Comparison of ENCODE assay signal across 27 cellular contexts in the genomic region with DNA sequence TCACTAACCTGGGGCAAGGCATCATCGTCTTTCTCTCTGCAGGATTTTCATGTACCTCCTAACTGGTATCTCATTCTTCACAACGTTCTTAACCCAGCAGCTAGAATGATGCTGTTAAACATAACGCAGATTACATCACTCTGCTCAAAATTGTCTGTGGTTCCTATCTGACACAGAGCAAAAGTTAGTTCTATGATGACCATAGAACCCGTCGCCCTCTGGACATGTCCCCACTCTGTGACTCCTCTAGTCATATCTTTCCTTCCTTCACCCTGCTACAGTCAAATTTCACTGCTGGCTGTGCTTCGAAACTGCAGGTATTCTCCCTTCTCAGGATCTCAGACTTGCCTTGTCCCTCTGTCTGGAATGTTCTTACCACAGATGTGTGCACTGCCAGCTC.
"Had no signal": no experiment of that assay in that cellular context is flagged by ENCODE, and none has a peak within 500 bp of the region (broad histone marks: within the 10 kb centered on the region; RNA-seq: fewer than 3 reads in every experiment).

No MANE protein-coding gene starts in this region.

- H3K9ac ChIP-seq: neural progenitor cell, parathyroid adenoma had no signal

- H3K4me2 ChIP-seq: neural progenitor cell had no signal

- H2AFZ ChIP-seq: neural progenitor cell, parathyroid adenoma had no signal

- H3K4me1 ChIP-seq: lower lobe of right lung, neural progenitor cell, psoas muscle, upper lobe of right lung had no signal

- H3K4me1 Mint-ChIP-seq: central memory CD8-positive, alpha-beta T cell; endodermal cell; natural killer cell; neural progenitor cell; WTC11 had no signal

- DNase-seq: activated CD4-positive, alpha-beta T cell treated with anti-CD3 and anti-CD28 coated beads for 1 hour; activated CD4-positive, alpha-beta T cell treated with anti-CD3 and anti-CD28 coated beads, Interleukin-2, amount 50 U/mL, for 1 hour; activated CD8-positive, alpha-beta memory T cell treated with anti-CD3 and anti-CD28 coated beads, Interleukin-2, amount 10 ng/mL, durations not matched to agents 7 days and 5 days; activated CD8-positive, alpha-beta T cell treated with anti-CD3 and anti-CD28 coated beads, Interleukin-2, amount 10 ng/mL, durations not matched to agents 7 days and 5 days; activated T-cell treated with anti-CD3 and anti-CD28 coated beads, Interleukin-2, amount 50 U/mL, for 48 hours; endodermal cell; foreskin keratinocyte; heart right ventricle; kidney glomerular epithelial cell; lower lobe of right lung; mesenchymal stem cell; natural killer cell; occipital lobe; psoas muscle; right cardiac atrium; spleen; T-helper 17 cell; T1000; upper lobe of right lung had no signal

- H3K27me3 Mint-ChIP-seq: activated CD8-positive, alpha-beta memory T cell treated with anti-CD3 and anti-CD28 coated beads, Interleukin-2, amount 10 ng/mL, durations not matched to agents 7 days and 5 days; central memory CD8-positive, alpha-beta T cell; dendritic cell treated with granulocyte-macrophage colony-stimulating factor and Interleukin-4, amounts not matched to agents 40 ng/mL and 50 ng/mL, for 4 days; stimulated activated naive CD8-positive, alpha-beta T cell treated with anti-CD3 and anti-CD28 coated beads, Interleukin-15, Interleukin-2, amounts not matched to agents 100 ng/mL and 50 ng/mL, for 24 hours; T-helper 17 cell had no signal

- H3K27ac ChIP-seq: foreskin keratinocyte, heart right ventricle, lower lobe of right lung, neural progenitor cell, parathyroid adenoma, psoas muscle, spleen, upper lobe of right lung had no signal

- H3K27me3 ChIP-seq: foreskin keratinocyte, heart right ventricle, neural progenitor cell, spleen, upper lobe of right lung had no signal

- H3K27ac Mint-ChIP-seq: activated CD8-positive, alpha-beta memory T cell treated with anti-CD3 and anti-CD28 coated beads, Interleukin-2, amount 10 ng/mL, durations not matched to agents 7 days and 5 days; activated CD8-positive, alpha-beta T cell treated with anti-CD3 and anti-CD28 coated beads, Interleukin-2, amount 10 ng/mL, durations not matched to agents 7 days and 5 days; activated naive CD4-positive, alpha-beta T cell treated with anti-CD3 and anti-CD28 coated beads, Interleukin-2, amount 50 U/mL, for 72 hours; activated T-helper 2 cell treated with anti-CD3 and anti-CD28 coated beads, Interferon-gamma antibody, Interleukin-2, Interleukin-4, amounts not matched to agents 10 μg/mL and 5 μg/mL and 100 μg/mL, durations not matched to agents 14 hours and 24 hours and 36 hours; dendritic cell treated with granulocyte-macrophage colony-stimulating factor and Interleukin-4, amounts not matched to agents 40 ng/mL and 50 ng/mL, for 4 days; endodermal cell; natural killer cell; neural progenitor cell; stimulated activated naive CD8-positive, alpha-beta T cell treated with anti-CD3 and anti-CD28 coated beads, Interleukin-15, Interleukin-2, amounts not matched to agents 100 ng/mL and 50 ng/mL, for 24 hours; T-helper 17 cell; WTC11 had no signal

- H3K9me3 Mint-ChIP-seq: activated naive CD4-positive, alpha-beta T cell treated with anti-CD3 and anti-CD28 coated beads, Interleukin-2, amount 50 U/mL, for 72 hours; activated T-helper 2 cell treated with anti-CD3 and anti-CD28 coated beads, Interferon-gamma antibody, Interleukin-2, Interleukin-4, amounts not matched to agents 10 μg/mL and 5 μg/mL and 100 μg/mL, durations not matched to agents 14 hours and 24 hours and 36 hours; central memory CD8-positive, alpha-beta T cell; dendritic cell treated with granulocyte-macrophage colony-stimulating factor and Interleukin-4, amounts not matched to agents 40 ng/mL and 50 ng/mL, for 4 days; endodermal cell; natural killer cell; neural progenitor cell; stimulated activated naive CD8-positive, alpha-beta T cell treated with anti-CD3 and anti-CD28 coated beads, Interleukin-15, Interleukin-2, amounts not matched to agents 100 ng/mL and 50 ng/mL, for 24 hours; WTC11 had no signal

- H3K4me3 ChIP-seq: heart right ventricle, lower lobe of right lung, neural progenitor cell, psoas muscle, spleen, upper lobe of right lung had no signal

- H3K36me3 Mint-ChIP-seq: activated CD8-positive, alpha-beta memory T cell treated with anti-CD3 and anti-CD28 coated beads, Interleukin-2, amount 10 ng/mL, durations not matched to agents 7 days and 5 days; activated naive CD4-positive, alpha-beta T cell treated with anti-CD3 and anti-CD28 coated beads, Interleukin-2, amount 50 U/mL, for 72 hours; natural killer cell; neural progenitor cell; WTC11 had no signal

- H3K4me3 Mint-ChIP-seq: activated CD8-positive, alpha-beta memory T cell treated with anti-CD3 and anti-CD28 coated beads, Interleukin-2, amount 10 ng/mL, durations not matched to agents 7 days and 5 days; activated CD8-positive, alpha-beta T cell treated with anti-CD3 and anti-CD28 coated beads, Interleukin-2, amount 10 ng/mL, durations not matched to agents 7 days and 5 days; central memory CD8-positive, alpha-beta T cell; dendritic cell treated with granulocyte-macrophage colony-stimulating factor and Interleukin-4, amounts not matched to agents 40 ng/mL and 50 ng/mL, for 4 days; endodermal cell; natural killer cell; neural progenitor cell; stimulated activated naive CD8-positive, alpha-beta T cell treated with anti-CD3 and anti-CD28 coated beads, Interleukin-15, Interleukin-2, amounts not matched to agents 100 ng/mL and 50 ng/mL, for 24 hours; T-helper 17 cell; WTC11 had no signal

- H3K9me3 ChIP-seq: heart right ventricle, lower lobe of right lung, psoas muscle, spleen, upper lobe of right lung had no signal

- H3K36me3 ChIP-seq: lower lobe of right lung, spleen, upper lobe of right lung had no signal
